ENCODE assay signal across 21 cellular contexts in the genomic region with DNA sequence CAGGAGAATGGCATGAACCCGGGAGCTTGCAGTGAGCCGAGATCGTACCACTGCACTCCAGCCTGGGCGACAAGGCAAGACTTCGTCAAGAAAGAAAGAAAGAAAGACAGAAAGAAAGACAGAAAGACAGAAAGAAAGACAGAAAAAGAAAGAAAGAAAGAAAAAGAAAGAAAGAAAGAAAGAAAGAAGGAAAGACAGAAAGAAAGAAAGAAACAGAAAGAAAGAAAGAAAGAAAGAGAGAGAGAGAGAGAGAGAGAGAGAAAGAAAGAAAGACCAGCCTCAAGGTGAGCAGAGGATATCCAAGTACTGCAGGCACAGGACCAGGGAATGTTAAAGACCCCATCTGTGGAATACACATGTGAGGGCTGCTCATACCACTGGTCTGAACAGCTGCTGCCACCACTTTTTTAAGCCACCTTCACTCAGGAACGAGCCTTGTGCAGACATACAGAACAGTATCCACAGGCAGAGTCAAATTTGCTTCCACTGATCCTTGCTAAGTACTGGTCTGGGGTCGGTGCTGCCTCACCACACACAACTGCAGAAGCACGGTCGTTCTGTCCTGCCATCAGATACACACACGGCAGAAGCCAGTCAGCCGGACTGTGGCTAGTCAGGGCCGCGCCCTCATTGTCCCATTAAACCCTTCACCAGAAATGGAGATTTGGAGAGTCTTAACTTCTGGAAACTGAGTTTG. TPM values are rescaled to one million over a fixed set of nuclear protein-coding genes. Genes with fewer than 3 reads are reported as not detected.
DNase-seq lines count a peak whose midpoint lies in the region; ATAC-seq and TF ChIP-seq lines count a peak whose summit lies in the region.
"Had no signal": no experiment of that assay in that cellular context is flagged by ENCODE, and none has a peak within 500 bp of the region (broad histone marks: within the 10 kb centered on the region; RNA-seq: fewer than 3 reads in every experiment).

No MANE protein-coding gene starts in this region.

- peaks cover 21% of the 10 kb centered on the region for H3K36me3 Mint-ChIP-seq in activated CD8-positive, alpha-beta memory T cell treated with anti-CD3 and anti-CD28 coated beads, Interleukin-2, amount 10 ng/mL, durations not matched to agents 7 days and 5 days
- peaks cover 7% of the 10 kb centered on the region; the same call in 1 of the 2 replicates for H3K36me3 Mint-ChIP-seq in WTC11
- peaks cover 84% of the 10 kb centered on the region for H3K36me3 Mint-ChIP-seq in dendritic cell treated with granulocyte-macrophage colony-stimulating factor and Interleukin-4, amounts not matched to agents 40 ng/mL and 50 ng/mL, for 4 days (ENCODE audit: low read depth)

- no peak for DNase-seq in activated CD8-positive, alpha-beta memory T cell treated with anti-CD3 and anti-CD28 coated beads, Interleukin-2, amount 10 ng/mL, durations not matched to agents 7 days and 5 days
- DNase-seq in activated CD8-positive, alpha-beta memory T cell treated with anti-CD3 and anti-CD28 coated beads for 24 hours = no peak
- DNase-seq in WTC11 (ENCODE audit: low spot score) (no peak), gastrocnemius medialis (no peak), posterior vena cava (ENCODE audit: low spot score) (no peak), NCI-H2196 (lab: John Stamatoyannopoulos, UW; ENCODE audit: unreplicated experiment) (no peak)
- DNase-seq in activated CD4-positive, CD25-positive, alpha-beta regulatory T cell treated with anti-CD3 and anti-CD28 coated beads, Interleukin-2, amount 50 U/mL, for 72 hours = no peak
- DNase-seq: C1 segment of cervical spinal cord, DND-41, GDM1, HFFc6, NCI-H1048, NCI-H146, NCI-H2081, NCI-H510A, NCI-H774, PC-3 had no signal

- peaks cover 37 to 55% of the 10 kb centered on the region in 2 donors for H3K4me1 ChIP-seq in gastrocnemius medialis

- H3K9me3 Mint-ChIP-seq in activated CD8-positive, alpha-beta memory T cell treated with anti-CD3 and anti-CD28 coated beads, Interleukin-2, amount 10 ng/mL, durations not matched to agents 7 days and 5 days (ENCODE audit: low read depth) = no peaks in the 10 kb centered on the region
- H3K9me3 Mint-ChIP-seq in WTC11 = no peaks in the 10 kb centered on the region
- no peaks in the 10 kb centered on the region for H3K9me3 Mint-ChIP-seq in dendritic cell treated with granulocyte-macrophage colony-stimulating factor and Interleukin-4, amounts not matched to agents 40 ng/mL and 50 ng/mL, for 4 days
- H3K9me3 Mint-ChIP-seq: HFFc6 had no signal

- intact Hi-C loops in dendritic cell treated with granulocyte-macrophage colony-stimulating factor and Interleukin-4, amounts not matched to agents 40 ng/mL and 50 ng/mL, for 4 days (cut with micrococcal nuclease) = no loop called here
- intact Hi-C loops in gastrocnemius medialis (cut with DNase I; ENCODE audit: low total_unique reads) = no loop called here
- intact Hi-C loops in posterior vena cava (cut with DNase I) = no loop called here

- no peak overlapping the region for H3K4me3 Mint-ChIP-seq in activated CD8-positive, alpha-beta memory T cell treated with anti-CD3 and anti-CD28 coated beads, Interleukin-2, amount 10 ng/mL, durations not matched to agents 7 days and 5 days
- H3K4me3 Mint-ChIP-seq in WTC11 = no peak overlapping the region
- H3K4me3 Mint-ChIP-seq in dendritic cell treated with granulocyte-macrophage colony-stimulating factor and Interleukin-4, amounts not matched to agents 40 ng/mL and 50 ng/mL, for 4 days = no peak overlapping the region
- H3K4me3 Mint-ChIP-seq: HFFc6 had no signal

- no peak for TF ChIP-seq CTCF in WTC11 (IDR thresholded peaks at IDR 0.05)
- no peak for TF ChIP-seq CTCF in gastrocnemius medialis (IDR thresholded peaks at IDR 0.05 in 4 of 5, conservative IDR thresholded peaks at IDR 0.05 in 1 of 5)

- no peaks in the 10 kb centered on the region for H3K36me3 ChIP-seq in gastrocnemius medialis

- CTCF ChIA-PET in activated CD8-positive, alpha-beta memory T cell treated with anti-CD3 and anti-CD28 coated beads, Interleukin-2, amount 10 ng/mL, durations not matched to agents 7 days and 5 days (lab: Charles Lee) = interaction anchor here (0.6 kb wide), 1 partner anchor 276 kb away, joined by 3 read pairs; no protein-coding TSS in a partner anchor
- CTCF ChIA-PET in WTC11 (lab: Charles Lee) = no interaction called here

- peak overlapping the region; percentile 8 for H3K27ac Mint-ChIP-seq in activated CD8-positive, alpha-beta memory T cell treated with anti-CD3 and anti-CD28 coated beads, Interleukin-2, amount 10 ng/mL, durations not matched to agents 7 days and 5 days
- 0 out of 2 replicates have a peak overlapping the region, but pooled peaks have one; percentile 21 for H3K27ac Mint-ChIP-seq in WTC11
- H3K27ac Mint-ChIP-seq in dendritic cell treated with granulocyte-macrophage colony-stimulating factor and Interleukin-4, amounts not matched to agents 40 ng/mL and 50 ng/mL, for 4 days = peak overlapping the region; percentile 73
- H3K27ac Mint-ChIP-seq: HFFc6 had no signal

- no peak for TF ChIP-seq POLR2A in gastrocnemius medialis (IDR thresholded peaks at IDR 0.05)

- no peak for ATAC-seq in activated CD8-positive, alpha-beta memory T cell treated with anti-CD3 and anti-CD28 coated beads, Interleukin-2, amount 10 ng/mL, durations not matched to agents 7 days and 5 days
- no peak for ATAC-seq in WTC11
- ATAC-seq in gastrocnemius medialis = no peak
- ATAC-seq: PC-3 had no signal

- H3K27me3 ChIP-seq in gastrocnemius medialis = no peaks in the 10 kb centered on the region

- in situ Hi-C loops in gastrocnemius medialis (cut with MboI; ENCODE audit: low sequenced_read_pairs in 4 of 4) = no loop called here

- no peaks in the 10 kb centered on the region for H3K9me3 ChIP-seq in gastrocnemius medialis

- POLR2A ChIA-PET in WTC11 (lab: Charles Lee) = no interaction called here

- no peak overlapping the region for H3K4me3 ChIP-seq in gastrocnemius medialis

- H3K4me1 Mint-ChIP-seq in activated CD8-positive, alpha-beta memory T cell treated with anti-CD3 and anti-CD28 coated beads, Interleukin-2, amount 10 ng/mL, durations not matched to agents 7 days and 5 days = peaks cover 29% of the 10 kb centered on the region
- no peaks in the 10 kb centered on the region for H3K4me1 Mint-ChIP-seq in WTC11
- H3K4me1 Mint-ChIP-seq in dendritic cell treated with granulocyte-macrophage colony-stimulating factor and Interleukin-4, amounts not matched to agents 40 ng/mL and 50 ng/mL, for 4 days (ENCODE audit: low read depth) = peaks cover 69% of the 10 kb centered on the region

- no peaks in the 10 kb centered on the region for H3K27me3 Mint-ChIP-seq in activated CD8-positive, alpha-beta memory T cell treated with anti-CD3 and anti-CD28 coated beads, Interleukin-2, amount 10 ng/mL, durations not matched to agents 7 days and 5 days
- H3K27me3 Mint-ChIP-seq in WTC11 (ENCODE audit: low read depth) = no peaks in the 10 kb centered on the region
- H3K27me3 Mint-ChIP-seq in dendritic cell treated with granulocyte-macrophage colony-stimulating factor and Interleukin-4, amounts not matched to agents 40 ng/mL and 50 ng/mL, for 4 days = no peaks in the 10 kb centered on the region

- H3K27ac ChIP-seq in gastrocnemius medialis = peak overlapping the region; percentile 36 to 87 (median 46)
- H3K27ac ChIP-seq: RWPE1 had no signal

TF ChIP-seq in WTC11, 78 proteins besides CTCF, POLR2A, EP300 and RAD21 (continues in another document):
- no peak for TF ChIP-seq MXD4 (CRISPR knock-in tag; IDR thresholded peaks at IDR 0.05; ENCODE audit: borderline replicate concordance)
- TF ChIP-seq NR3C1 (CRISPR knock-in tag; conservative IDR thresholded peaks at IDR 0.05; ENCODE audit: low read depth) = no peak
- TF ChIP-seq, protein P1, sequence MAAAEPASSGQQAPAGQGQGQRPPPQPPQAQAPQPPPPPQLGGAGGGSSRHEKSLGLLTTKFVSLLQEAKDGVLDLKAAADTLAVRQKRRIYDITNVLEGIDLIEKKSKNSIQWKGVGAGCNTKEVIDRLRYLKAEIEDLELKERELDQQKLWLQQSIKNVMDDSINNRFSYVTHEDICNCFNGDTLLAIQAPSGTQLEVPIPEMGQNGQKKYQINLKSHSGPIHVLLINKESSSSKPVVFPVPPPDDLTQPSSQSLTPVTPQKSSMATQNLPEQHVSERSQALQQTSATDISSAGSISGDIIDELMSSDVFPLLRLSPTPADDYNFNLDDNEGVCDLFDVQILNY (CRISPR knock-in tag; IDR thresholded peaks at IDR 0.05) = no peak
- no peak for TF ChIP-seq NFYB (CRISPR knock-in tag; conservative IDR thresholded peaks at IDR 0.05; ENCODE audit: low read depth)

RNA-seq across cellular contexts. Expression of a gene that starts 7.7 kb away (rescaled TPM):
- total RNA-seq in activated CD8-positive, alpha-beta memory T cell treated with anti-CD3 and anti-CD28 coated beads, Interleukin-2, amount 10 ng/mL, durations not matched to agents 7 days and 5 days = 10 to 100 TPM; 86.9 to 99.4 TPM
- 74.3 to 84.8 TPM (median 84.1 TPM) in 3 replicates for total RNA-seq in WTC11 (2021)
- 10 to 100 TPM; 33.0 to 42.5 (median 37.6) TPM for total RNA-seq in gastrocnemius medialis
- total RNA-seq in posterior vena cava = 100 to 1,000 TPM; 116 to 122 TPM
- total RNA-seq: PC-3 had no signal

RNA-seq across cellular contexts. Expression of a gene that starts 24.5 kb away (rescaled TPM):
- under 1 TPM in 1 of 2 experiments, not detected in 1; 0.58 TPM for total RNA-seq in activated CD8-positive, alpha-beta memory T cell treated with anti-CD3 and anti-CD28 coated beads, Interleukin-2, amount 10 ng/mL, durations not matched to agents 7 days and 5 days
- total RNA-seq in WTC11 (2021) (0.30 to 0.57 TPM (median 0.46 TPM) in 3 replicates), gastrocnemius medialis (not detected), posterior vena cava (not detected)
- total RNA-seq: A673, HFFc6, MCF 10A, PC-3 had no signal

RNA-seq across cellular contexts. Expression of a gene that starts 25.9 kb away (rescaled TPM):
- total RNA-seq in activated CD8-positive, alpha-beta memory T cell treated with anti-CD3 and anti-CD28 coated beads, Interleukin-2, amount 10 ng/mL, durations not matched to agents 7 days and 5 days = 10 to 100 TPM; 49.0 to 58.2 TPM
- 44.8 to 54.0 TPM (median 52.7 TPM) in 3 replicates for total RNA-seq in WTC11 (2021)
- 10 to 100 TPM in 1 of 4 donors, 1 to 10 TPM in 3; 1.8 to 15.0 (median 6.3) TPM for total RNA-seq in gastrocnemius medialis
- 10 to 100 TPM; 19.1 to 25.1 TPM for total RNA-seq in posterior vena cava
- total RNA-seq: PC-3 had no signal

RNA-seq across cellular contexts. Expression of a gene that starts 33.9 kb away (rescaled TPM):
- under 1 TPM; 0.09 to 0.56 TPM for total RNA-seq in activated CD8-positive, alpha-beta memory T cell treated with anti-CD3 and anti-CD28 coated beads, Interleukin-2, amount 10 ng/mL, durations not matched to agents 7 days and 5 days
- 0.24 to 0.46 TPM (median 0.34 TPM) in 3 replicates for total RNA-seq in WTC11 (2021)
- not detected for total RNA-seq in gastrocnemius medialis
- total RNA-seq in posterior vena cava = under 1 TPM; 0.23 to 0.33 TPM
- total RNA-seq: HFFc6, MCF 10A, PC-3 had no signal

RNA-seq across cellular contexts. Expression of a gene that starts 34.5 kb away (rescaled TPM):
- 100 to 1,000 TPM in 1 of 2 experiments, 10 to 100 TPM in 1; 65.8 to 105 TPM for total RNA-seq in activated CD8-positive, alpha-beta memory T cell treated with anti-CD3 and anti-CD28 coated beads, Interleukin-2, amount 10 ng/mL, durations not matched to agents 7 days and 5 days
- 6.3 to 7.6 TPM (median 7.3 TPM) in 3 replicates for total RNA-seq in WTC11 (2021)
- 1 to 10 TPM; 1.1 to 4.4 (median 3.1) TPM for total RNA-seq in gastrocnemius medialis
- 10 to 100 TPM in 1 of 2 donors, 1 to 10 TPM in 1; 9.9 to 13.0 TPM for total RNA-seq in posterior vena cava
- total RNA-seq: PC-3 had no signal

Comparison
In these comparisons a context has a peak if more than half of its experiments do, and no peak if none do; other contexts are left out.
1. H3K27ac Mint-ChIP-seq: peak in every context shown above with its lines; median percentile 73 in dendritic cell treated with granulocyte-macrophage colony-stimulating factor and Interleukin-4, amounts not matched to agents 40 ng/mL and 50 ng/mL, for 4 days; 21 in WTC11; 8 in activated CD8-positive, alpha-beta memory T cell treated with anti-CD3 and anti-CD28 coated beads, Interleukin-2, amount 10 ng/mL, durations not matched to agents 7 days and 5 days.